19 cellular contexts compared by ENCODE assay signal in the genomic region with DNA sequence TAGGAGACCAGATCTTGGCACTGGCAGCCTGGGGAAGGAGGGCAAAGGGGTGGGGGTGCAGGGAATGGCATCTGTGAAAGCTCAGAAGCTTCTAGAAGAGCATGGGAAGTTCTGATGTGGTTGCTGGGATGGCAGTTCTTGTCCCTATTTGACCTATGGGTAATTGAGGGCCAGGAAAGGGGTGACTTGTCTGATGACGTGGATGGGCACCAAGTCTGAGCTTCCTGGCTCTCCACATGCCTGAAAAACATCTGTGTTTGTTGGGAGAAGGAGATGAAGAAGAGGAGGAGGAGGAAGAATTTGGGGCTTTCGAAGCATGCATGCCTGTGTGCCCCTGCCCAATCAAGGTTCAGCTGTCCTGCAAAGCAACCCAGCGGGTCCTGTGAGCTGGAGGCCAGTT.
DNase-seq lines count a peak whose midpoint lies in the region; ATAC-seq and TF ChIP-seq lines count a peak whose summit lies in the region.
"Had no signal": no experiment of that assay in that cellular context is flagged by ENCODE, and none has a peak within 500 bp of the region (broad histone marks: within the 10 kb centered on the region; RNA-seq: fewer than 3 reads in every experiment).

No MANE protein-coding gene starts in this region.

- WGBS in heart left ventricle, 4 donors = 89 to 96% (median 93%) methylated on average over 3 of the region's 3 CpGs

- TF ChIP-seq POLR2A in heart left ventricle (IDR thresholded peaks at IDR 0.05) (no peak), vagina (IDR thresholded peaks at IDR 0.05) (no peak), breast epithelium (IDR thresholded peaks at IDR 0.05) (no peak)

- H3K4me3 ChIP-seq in heart left ventricle (no peak overlapping the region), left ventricle myocardium inferior (no peak overlapping the region), coronary artery (no peak overlapping the region), vagina (no peak overlapping the region), breast epithelium (no peak overlapping the region)

- no peak for TF ChIP-seq CTCF in heart left ventricle (IDR thresholded peaks at IDR 0.05)
- TF ChIP-seq CTCF in left ventricle myocardium inferior (IDR thresholded peaks at IDR 0.05; ENCODE audit: borderline replicate concordance) = no peak
- TF ChIP-seq CTCF in coronary artery (IDR thresholded peaks at IDR 0.05) = no peak
- TF ChIP-seq CTCF in vagina (IDR thresholded peaks at IDR 0.05) = no peak
- TF ChIP-seq CTCF in breast epithelium (IDR thresholded peaks at IDR 0.05) = no peak

- H3K27ac ChIP-seq in heart left ventricle (no peak overlapping the region), left ventricle myocardium inferior (replicated peaks) (no peak overlapping the region), coronary artery (no peak overlapping the region), vagina (no peak overlapping the region), breast epithelium (no peak overlapping the region)

- peak in 3 of 5 donors; percentile 0 to 12 (median 10) for DNase-seq in heart left ventricle
- no peak for DNase-seq in left ventricle myocardium inferior
- peak; percentile 55 for DNase-seq in coronary artery (ENCODE audit: low spot score)
- peak; percentile 22 for DNase-seq in mesenteric fat pad (ENCODE audit: low spot score)
- peak; percentile 42 to 87 for DNase-seq in vagina (ENCODE audit: extremely low spot score in 2 of 2)
- no peak for DNase-seq in globus pallidus (ENCODE audit: low spot score)
- DNase-seq in breast epithelium (ENCODE audit: low spot score in 2 of 2) = no peak
- DNase-seq in iPS-NIHi11 (ENCODE audit: low spot score) = no peak
- DNase-seq: DMS53, EL, GF-D8, HFFc6, Kasumi-1, NCI-H1694 treated with DMSO at 0.1 percent for 48 hours, NCI-H2081 treated with DMSO at 0.1 percent for 48 hours, NCI-H446, NCI-H526, OCI-M1, SHP77 had no signal

- H3K9me3 ChIP-seq in heart left ventricle (no peaks in the 10 kb centered on the region), left ventricle myocardium inferior (replicated peaks) (no peaks in the 10 kb centered on the region), vagina (no peaks in the 10 kb centered on the region), breast epithelium (no peaks in the 10 kb centered on the region)

- no peaks in the 10 kb centered on the region for H3K27me3 ChIP-seq in heart left ventricle
- H3K27me3 ChIP-seq in left ventricle myocardium inferior (ENCODE audit: low read depth) = no peaks in the 10 kb centered on the region
- no peaks in the 10 kb centered on the region for H3K27me3 ChIP-seq in vagina
- no peaks in the 10 kb centered on the region for H3K27me3 ChIP-seq in breast epithelium

- ATAC-seq in heart left ventricle = no peak

- H3K36me3 ChIP-seq in heart left ventricle = peaks cover 0 to 9% (median 0%) of the 10 kb centered on the region in 9 donors
- H3K36me3 ChIP-seq in left ventricle myocardium inferior = no peaks in the 10 kb centered on the region
- H3K36me3 ChIP-seq in vagina = no peaks in the 10 kb centered on the region
- no peaks in the 10 kb centered on the region for H3K36me3 ChIP-seq in breast epithelium

- intact Hi-C loops in heart left ventricle (cut with DNase I) = no loop called here
- intact Hi-C loops in left ventricle myocardium inferior (cut with micrococcal nuclease) = no loop called here
- intact Hi-C loops in vagina (cut with DNase I) = no loop called here
- intact Hi-C loops in breast epithelium (cut with DNase I; ENCODE audit: low total_unique reads) = no loop called here

- H3K4me1 ChIP-seq in heart left ventricle (peaks cover 0 to 18% (median 10%) of the 10 kb centered on the region in 12 donors), left ventricle myocardium inferior (peaks cover 14% of the 10 kb centered on the region), vagina (peaks cover 13% of the 10 kb centered on the region), breast epithelium (no peaks in the 10 kb centered on the region)

Comparison
In these comparisons a context has a peak if more than half of its experiments do, and no peak if none do; other contexts are left out.
1. DNase-seq: peak in heart left ventricle (3 of 5), coronary artery (single experiment), mesenteric fat pad (single experiment) and vagina (2 of 2); none in left ventricle myocardium inferior (single experiment), globus pallidus (single experiment), breast epithelium (0 of 2) and iPS-NIHi11 (single experiment).